In genomic region chr2:95991351-95992094, GRCh38 we compare ENCODE assay signal across 7 cellular contexts. TPM values are rescaled to one million over a fixed set of nuclear protein-coding genes. Genes with fewer than 3 reads are reported as not detected.
DNase-seq lines count a peak whose midpoint lies in the region; ATAC-seq and TF ChIP-seq lines count a peak whose summit lies in the region.
"Not testable (repeated sequence)": the region's sequence is repeated elsewhere in the genome, so short reads cannot be mapped to it uniquely, and the experiment has no call there.

Gene ANKRD36C (minus strand): TSS chr2:95991824. CDS start chr2:95991708, 116 bp downstream.

- H2AFZ ChIP-seq in KMS-11 (ENCODE audit: low read depth), result peak within 1 kb of the TSS; percentile 91

- ATAC-seq in GM18519 (IDR thresholded peaks at IDR 0.05; ENCODE audit: low FRiP score, unreplicated experiment), result peak; percentile 69
- peak; percentile 95 for ATAC-seq in HG02642 (IDR thresholded peaks at IDR 0.05; ENCODE audit: poor library complexity, unreplicated experiment)

- peak within 1 kb of the TSS; percentile 89 for H3K27ac ChIP-seq in KMS-11

- peak within 1 kb of the TSS; percentile 79 for H3K4me2 ChIP-seq in KMS-11

- H3K9ac ChIP-seq in KMS-11, result peak within 1 kb of the TSS; percentile 90

- not testable (repeated sequence) for H3K79me2 ChIP-seq in KMS-11 (ENCODE audit: insufficient read depth, low read depth)

- not testable (repeated sequence) for H3K36me3 ChIP-seq in KMS-11 (ENCODE audit: insufficient read depth)

- not testable (repeated sequence) for H3K27me3 ChIP-seq in KMS-11 (ENCODE audit: insufficient read depth, low read depth)

- DNase-seq in activated CD4-positive, alpha-beta T cell treated with anti-CD3 and anti-CD28 coated beads, Interleukin-2, amount 50 U/mL, for 48 hours, result peak; percentile 21 to 48
- peak; percentile 41 for DNase-seq in dermis blood vessel endothelial cell
- DNase-seq in inferior parietal cortex (ENCODE audit: extremely low spot score), result peak; percentile 44
- not testable (repeated sequence) for DNase-seq in pulmonary artery endothelial cell (ENCODE audit: low read depth, low spot score)

- not testable (repeated sequence) for H4K20me1 ChIP-seq in KMS-11 (ENCODE audit: insufficient read depth)

- H3K4me1 ChIP-seq in KMS-11 (ENCODE audit: low read depth, poor library complexity, severe bottlenecking), result peaks cover 11% of the 10 kb centered on the region

- not testable (repeated sequence) for H3K4me3 ChIP-seq in KMS-11 (IDR thresholded peaks at IDR 0.05; ENCODE audit: insufficient read depth, low read depth, low read length)

- TF ChIP-seq CTCF in KMS-11 (conservative IDR thresholded peaks at IDR 0.05; ENCODE audit: low read depth, low read length), result not testable (repeated sequence)

RNA-seq across cellular contexts. Expression of gene ANKRD36C, which starts in this region (rescaled TPM):
- total RNA-seq in dermis blood vessel endothelial cell, result 38.0 and 56.8 TPM in 2 replicates
- 39.6 and 45.0 TPM in 2 replicates for total RNA-seq in pulmonary artery endothelial cell
